Comparison of ENCODE assay signal across 28 cellular contexts in the genomic region with DNA sequence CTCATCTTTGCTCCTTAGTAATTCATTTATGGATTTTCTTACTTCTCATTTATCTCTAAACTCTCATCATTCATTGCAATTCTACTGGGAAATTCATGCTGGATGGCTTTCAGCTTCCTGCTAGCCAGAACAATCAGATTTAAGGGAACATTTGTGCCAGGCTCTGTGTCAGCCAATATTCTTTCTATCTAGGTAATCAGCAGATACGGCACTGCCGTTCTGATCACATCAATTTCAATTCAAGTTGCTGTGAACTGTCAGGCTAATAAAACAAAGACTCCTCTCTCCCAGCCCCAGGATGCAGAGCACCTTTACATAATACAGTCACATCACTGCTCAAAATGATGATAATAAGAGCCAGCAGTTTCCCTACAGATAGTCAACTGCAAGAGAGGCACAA.
"Had no signal": no experiment of that assay in that cellular context is flagged by ENCODE, and none has a peak within 500 bp of the region (broad histone marks: within the 10 kb centered on the region; RNA-seq: fewer than 3 reads in every experiment).

No MANE protein-coding gene starts in this region.

- H3K4me1 ChIP-seq: stomach, suprapubic skin, testis, thyroid gland, tibial artery, transverse colon, upper lobe of left lung, upper lobe of right lung, uterus, vagina had no signal

- H3K4me1 Mint-ChIP-seq: stimulated activated effector memory CD8-positive, alpha-beta T cell treated with anti-CD3 and anti-CD28 coated beads, Interleukin-12 subunit alpha, Interleukin-12 subunit beta, amount 100 ng/mL, for 72 hours; stimulated activated memory B cell treated with anti-CD40 and anti-IgM and Interleukin-4, amounts not matched to agents 10 μg/mL and 1 μg/mL and 100 μg/mL, for 72 hours; stimulated activated naive B cell treated with anti-CD40 and anti-IgM and Interleukin-4, amounts not matched to agents 10 μg/mL and 1 μg/mL and 100 μg/mL, for 72 hours; stimulated activated naive CD8-positive, alpha-beta T cell treated with anti-CD3 and anti-CD28 coated beads, Interleukin-15, amount 100 ng/mL, for 72 hours had no signal

- H3K9me3 ChIP-seq: stomach, suprapubic skin, testis, thoracic aorta, thyroid gland, tibial artery, tibial nerve, transverse colon, upper lobe of left lung, upper lobe of right lung, uterus, vagina had no signal

- H3K27me3 Mint-ChIP-seq: stimulated activated naive CD8-positive, alpha-beta T cell treated with anti-CD3 and anti-CD28 coated beads, Interleukin-15, amount 100 ng/mL, for 72 hours; stimulated activated naive CD8-positive, alpha-beta T cell treated with anti-CD3 and anti-CD28 coated beads, Interleukin-15, Interleukin-2, amounts not matched to agents 100 ng/mL and 50 ng/mL, for 24 hours had no signal

- H3K36me3 Mint-ChIP-seq: stimulated activated effector memory CD8-positive, alpha-beta T cell treated with anti-CD3 and anti-CD28 coated beads, Interleukin-12 subunit alpha, Interleukin-12 subunit beta, amount 100 ng/mL, for 72 hours; stimulated activated memory B cell treated with anti-CD40 and anti-IgM and Interleukin-4, amounts not matched to agents 10 μg/mL and 1 μg/mL and 100 μg/mL, for 72 hours; stimulated activated naive B cell treated with anti-CD40 and anti-IgM and Interleukin-4, amounts not matched to agents 10 μg/mL and 1 μg/mL and 100 μg/mL, for 72 hours; type B pancreatic cell had no signal

- ATAC-seq: stimulated activated effector memory CD8-positive, alpha-beta T cell treated with anti-CD3 and anti-CD28 coated beads, Interleukin-12 subunit alpha, Interleukin-12 subunit beta, amount 100 ng/mL, for 72 hours; stimulated activated memory B cell treated with anti-CD40 and anti-IgM and Interleukin-4, amounts not matched to agents 10 μg/mL and 1 μg/mL and 100 μg/mL, for 72 hours; stimulated activated naive B cell treated with anti-CD40 and anti-IgM and Interleukin-4, amounts not matched to agents 10 μg/mL and 1 μg/mL and 100 μg/mL, for 72 hours; stimulated activated naive CD8-positive, alpha-beta T cell treated with anti-CD3 and anti-CD28 coated beads, Interleukin-15, amount 100 ng/mL, for 72 hours; stimulated activated naive CD8-positive, alpha-beta T cell treated with anti-CD3 and anti-CD28 coated beads, Interleukin-15, Interleukin-2, amounts not matched to agents 100 U/mL and 50 U/mL, for 24 hours; upper lobe of right lung had no signal

- H3K27ac Mint-ChIP-seq: stimulated activated effector memory CD8-positive, alpha-beta T cell treated with anti-CD3 and anti-CD28 coated beads, Interleukin-12 subunit alpha, Interleukin-12 subunit beta, amount 100 ng/mL, for 72 hours; stimulated activated memory B cell treated with anti-CD40 and anti-IgM and Interleukin-4, amounts not matched to agents 10 μg/mL and 1 μg/mL and 100 μg/mL, for 72 hours; stimulated activated naive B cell treated with anti-CD40 and anti-IgM and Interleukin-4, amounts not matched to agents 10 μg/mL and 1 μg/mL and 100 μg/mL, for 72 hours; stimulated activated naive CD8-positive, alpha-beta T cell treated with anti-CD3 and anti-CD28 coated beads, Interleukin-15, amount 100 ng/mL, for 72 hours; stimulated activated naive CD8-positive, alpha-beta T cell treated with anti-CD3 and anti-CD28 coated beads, Interleukin-15, Interleukin-2, amounts not matched to agents 100 ng/mL and 50 ng/mL, for 24 hours; type B pancreatic cell had no signal

- H3K9me3 Mint-ChIP-seq: stimulated activated memory B cell treated with anti-CD40 and anti-IgM and Interleukin-4, amounts not matched to agents 10 μg/mL and 1 μg/mL and 100 μg/mL, for 72 hours; stimulated activated naive B cell treated with anti-CD40 and anti-IgM and Interleukin-4, amounts not matched to agents 10 μg/mL and 1 μg/mL and 100 μg/mL, for 72 hours; stimulated activated naive CD8-positive, alpha-beta T cell treated with anti-CD3 and anti-CD28 coated beads, Interleukin-15, Interleukin-2, amounts not matched to agents 100 ng/mL and 50 ng/mL, for 24 hours; type B pancreatic cell had no signal

- H3K36me3 ChIP-seq: stomach, suprapubic skin, thoracic aorta, thyroid gland, tibial artery, tibial nerve, transverse colon, upper lobe of left lung, upper lobe of right lung, uterus, vagina had no signal

- DNase-seq: stimulated activated CD4-positive, alpha-beta T cell treated with anti-CD3 and anti-CD28 coated beads, Interleukin-2, amount 100 ng/mL, for 48 hours; stimulated activated CD4-positive, alpha-beta T cell treated with anti-CD3 and anti-CD28 coated beads, Interleukin-4, amount 100 ng/mL, for 1 hour; stimulated activated CD4-positive, alpha-beta T cell treated with anti-CD3 and anti-CD28 coated beads, Interleukin-4, amount 100 ng/mL, for 24 hours; stimulated activated CD4-positive, alpha-beta T cell treated with anti-CD3 and anti-CD28 coated beads, Interleukin-4, amount 100 ng/mL, for 4 hours; stimulated activated CD8-positive, alpha-beta memory T cell treated with anti-CD3 and anti-CD28 coated beads, Interleukin-4, amount 100 ng/mL, for 48 hours; stimulated activated naive B cell treated with anti-CD40 and anti-IgM and Interleukin-4, amounts not matched to agents 10 μg/mL and 1 μg/mL and 100 μg/mL, for 72 hours; stimulated activated naive CD4-positive, alpha-beta T cell; stimulated activated naive CD4-positive, alpha-beta T cell treated with Interleukin-2 at 50 U/mL for 16 hours; stimulated activated naive CD8-positive, alpha-beta T cell treated with anti-CD3 and anti-CD28 coated beads, Interleukin-15, amount 100 ng/mL, for 72 hours; stimulated activated naive CD8-positive, alpha-beta T cell treated with anti-CD3 and anti-CD28 coated beads, Interleukin-15, Interleukin-2, amounts not matched to agents 100 U/mL and 50 U/mL, for 24 hours; stomach; substantia nigra; testis; thyroid gland; tibial artery; transverse colon; trophoblast cell; upper lobe of left lung; upper lobe of right lung; uterus had no signal

- H3K27me3 ChIP-seq: stomach, suprapubic skin, testis, thyroid gland, tibial artery, tibial nerve, transverse colon, upper lobe of left lung, upper lobe of right lung, uterus, vagina had no signal

- H3K27ac ChIP-seq: stomach, suprapubic skin, testis, thoracic aorta, thyroid gland, tibial artery, tibial nerve, transverse colon, upper lobe of left lung, upper lobe of right lung, uterus, vagina had no signal

- H3K4me3 ChIP-seq: stomach, suprapubic skin, testis, thoracic aorta, thyroid gland, tibial artery, tibial nerve, transverse colon, upper lobe of left lung, upper lobe of right lung, uterus, vagina had no signal

- H3K4me3 Mint-ChIP-seq: stimulated activated effector memory CD8-positive, alpha-beta T cell treated with anti-CD3 and anti-CD28 coated beads, Interleukin-12 subunit alpha, Interleukin-12 subunit beta, amount 100 ng/mL, for 72 hours; stimulated activated memory B cell treated with anti-CD40 and anti-IgM and Interleukin-4, amounts not matched to agents 10 μg/mL and 1 μg/mL and 100 μg/mL, for 72 hours; stimulated activated naive B cell treated with anti-CD40 and anti-IgM and Interleukin-4, amounts not matched to agents 10 μg/mL and 1 μg/mL and 100 μg/mL, for 72 hours; stimulated activated naive CD8-positive, alpha-beta T cell treated with anti-CD3 and anti-CD28 coated beads, Interleukin-15, amount 100 ng/mL, for 72 hours; stimulated activated naive CD8-positive, alpha-beta T cell treated with anti-CD3 and anti-CD28 coated beads, Interleukin-15, Interleukin-2, amounts not matched to agents 100 ng/mL and 50 ng/mL, for 24 hours; type B pancreatic cell had no signal
